ENCODE assay signal across 26 cellular contexts in genomic region chr5:59428391-59428790, GRCh38.
"Had no signal": no experiment of that assay in that cellular context is flagged by ENCODE, and none has a peak within 500 bp of the region (broad histone marks: within the 10 kb centered on the region; RNA-seq: fewer than 3 reads in every experiment).

No MANE protein-coding gene starts in this region.

- H3K27ac Mint-ChIP-seq: activated CD8-positive, alpha-beta T cell treated with anti-CD3 and anti-CD28 coated beads, Interleukin-2, amount 10 ng/mL, durations not matched to agents 7 days and 5 days; activated naive CD8-positive, alpha-beta T cell treated with anti-CD3 and anti-CD28 coated beads, Interleukin-2, amount 10 ng/mL, durations not matched to agents 7 days and 5 days; T-helper 1 cell treated with Interleukin-12 subunit alpha and Interleukin-12 subunit beta and Interleukin-4 antibody, amounts not matched to agents 30 μg/mL and 1 μg/mL, for 36 hours had no signal

- DNase-seq: activated CD4-positive, alpha-beta T cell treated with anti-CD3 and anti-CD28 coated beads for 4 hours; activated CD4-positive, alpha-beta T cell treated with anti-CD3 and anti-CD28 coated beads, Interleukin-2, amount 50 U/mL, for 4 hours; activated CD8-positive, alpha-beta memory T cell treated with anti-CD3 and anti-CD28 coated beads, Interleukin-2, amount 50 U/mL, for 48 hours; activated CD8-positive, alpha-beta T cell treated with anti-CD3 and anti-CD28 coated beads, Interleukin-2, amount 10 ng/mL, durations not matched to agents 7 days and 5 days; activated naive CD4-positive, alpha-beta T cell treated with anti-CD3 and anti-CD28 coated beads, Interleukin-2, amount 50 U/mL, for 16 hours; activated naive CD8-positive, alpha-beta T cell treated with anti-CD3 and anti-CD28 coated beads, Interleukin-2, amount 10 ng/mL, durations not matched to agents 7 days and 5 days; activated T-cell treated with anti-CD3 and anti-CD28 coated beads, Interleukin-2, amount 50 U/mL, for 1 hour; adrenal gland; anterior cingulate cortex; Kasumi-1; NCI-H1092 treated with DMSO at 0.1 percent for 48 hours; NCI-H1417 treated with DMSO at 0.1 percent for 48 hours; NCI-H1694; NCI-H2029 treated with DMSO at 0.1 percent for 48 hours; NCI-H345; NCI-H510A; NCI-H526 treated with DMSO at 0.1 percent for 48 hours; NK-92 treated with Interleukin-12 subunit alpha and Interleukin-12 subunit beta, amount 100 ng/mL, for 24 hours; PC-3; SHP77 had no signal

- H3K36me3 Mint-ChIP-seq: activated naive CD8-positive, alpha-beta T cell treated with anti-CD3 and anti-CD28 coated beads, Interleukin-2, amount 10 ng/mL, durations not matched to agents 7 days and 5 days; brain had no signal

- H3K9me3 Mint-ChIP-seq: activated naive CD8-positive, alpha-beta T cell treated with anti-CD3 and anti-CD28 coated beads, Interleukin-2, amount 10 ng/mL, durations not matched to agents 7 days and 5 days; brain; central memory CD8-positive, alpha-beta T cell; T-helper 1 cell treated with Interleukin-12 subunit alpha and Interleukin-12 subunit beta and Interleukin-4 antibody, amounts not matched to agents 30 μg/mL and 1 μg/mL, for 36 hours had no signal

- FAIRE-seq: RCC 7860 had no signal

- ATAC-seq: activated CD4-positive, CD25-positive, alpha-beta regulatory T cell treated with anti-CD3 and anti-CD28 coated beads, Interleukin-2, amount 50 U/mL, for 24 hours; activated CD8-positive, alpha-beta T cell treated with anti-CD3 and anti-CD28 coated beads, Interleukin-2, amount 10 ng/mL, durations not matched to agents 7 days and 5 days; PC-3 had no signal

- H3K4me1 ChIP-seq: adrenal gland had no signal

- H3K4me3 Mint-ChIP-seq: activated CD8-positive, alpha-beta T cell treated with anti-CD3 and anti-CD28 coated beads, Interleukin-2, amount 10 ng/mL, durations not matched to agents 7 days and 5 days; activated naive CD8-positive, alpha-beta T cell treated with anti-CD3 and anti-CD28 coated beads, Interleukin-2, amount 10 ng/mL, durations not matched to agents 7 days and 5 days; central memory CD8-positive, alpha-beta T cell; T-helper 1 cell treated with Interleukin-12 subunit alpha and Interleukin-12 subunit beta and Interleukin-4 antibody, amounts not matched to agents 30 μg/mL and 1 μg/mL, for 36 hours had no signal

- H3K36me3 ChIP-seq: adrenal gland, SJSA1 had no signal

- H3K27me3 Mint-ChIP-seq: brain had no signal

- H3K27ac ChIP-seq: adrenal gland, SJSA1 had no signal

- H3K4me3 ChIP-seq: adrenal gland, SJSA1 had no signal

- H3K9me3 ChIP-seq: adrenal gland, SJSA1 had no signal

- H3K4me1 Mint-ChIP-seq: activated naive CD8-positive, alpha-beta T cell treated with anti-CD3 and anti-CD28 coated beads, Interleukin-2, amount 10 ng/mL, durations not matched to agents 7 days and 5 days; central memory CD8-positive, alpha-beta T cell had no signal

- H3K27me3 ChIP-seq: adrenal gland had no signal
